14 cellular contexts compared by ENCODE assay signal in genomic region chr1:201510734-201511133, GRCh38.
"Had no signal": no experiment of that assay in that cellular context is flagged by ENCODE, and none has a peak within 500 bp of the region (broad histone marks: within the 10 kb centered on the region; RNA-seq: fewer than 3 reads in every experiment).

No MANE protein-coding gene starts in this region.

- H3K4me3 ChIP-seq: gastrocnemius medialis, neural progenitor cell, smooth muscle cell, upper lobe of left lung had no signal

- H3K9ac ChIP-seq: neural progenitor cell had no signal

- H3K27ac ChIP-seq: neural progenitor cell had no signal

- H3K9me3 Mint-ChIP-seq: activated naive CD4-positive, alpha-beta T cell treated with anti-CD3 and anti-CD28 coated beads, Interleukin-2, amount 50 U/mL, for 24 hours; activated T-cell treated with anti-CD3 and anti-CD28 coated beads, Interleukin-2, amount 50 U/mL, for 24 hours; neural progenitor cell had no signal

- H3K9me3 ChIP-seq: gastrocnemius medialis, upper lobe of left lung had no signal

- ATAC-seq: activated CD8-positive, alpha-beta memory T cell treated with anti-CD3 and anti-CD28 coated beads, Interleukin-2, amount 10 ng/mL, durations not matched to agents 7 days and 5 days; gastrocnemius medialis had no signal

- H3K4me2 ChIP-seq: neural progenitor cell had no signal

- H3K4me3 Mint-ChIP-seq: activated CD8-positive, alpha-beta memory T cell treated with anti-CD3 and anti-CD28 coated beads, Interleukin-2, amount 10 ng/mL, durations not matched to agents 7 days and 5 days; activated naive CD4-positive, alpha-beta T cell treated with anti-CD3 and anti-CD28 coated beads, Interleukin-2, amount 50 U/mL, for 24 hours; activated T-cell treated with anti-CD3 and anti-CD28 coated beads, Interleukin-2, amount 50 U/mL, for 24 hours had no signal

- H2AFZ ChIP-seq: neural progenitor cell had no signal

- H3K36me3 ChIP-seq: gastrocnemius medialis, neural progenitor cell, upper lobe of left lung had no signal

- H3K27ac Mint-ChIP-seq: activated naive CD4-positive, alpha-beta T cell treated with anti-CD3 and anti-CD28 coated beads, Interleukin-2, amount 50 U/mL, for 24 hours; activated T-cell treated with anti-CD3 and anti-CD28 coated beads, Interleukin-2, amount 50 U/mL, for 24 hours had no signal

- H3K27me3 ChIP-seq: gastrocnemius medialis, upper lobe of left lung had no signal

- H3K27me3 Mint-ChIP-seq: activated CD8-positive, alpha-beta memory T cell treated with anti-CD3 and anti-CD28 coated beads, Interleukin-2, amount 10 ng/mL, durations not matched to agents 7 days and 5 days; activated naive CD4-positive, alpha-beta T cell treated with anti-CD3 and anti-CD28 coated beads, Interleukin-2, amount 50 U/mL, for 24 hours; activated T-cell treated with anti-CD3 and anti-CD28 coated beads, Interleukin-2, amount 50 U/mL, for 24 hours had no signal

- DNase-seq: activated CD4-positive, alpha-beta T cell treated with anti-CD3 and anti-CD28 coated beads, Interleukin-2, amount 50 U/mL, for 48 hours; activated CD4-positive, CD25-positive, alpha-beta regulatory T cell treated with anti-CD3 and anti-CD28 coated beads, Interleukin-2, amount 50 U/mL, for 72 hours; activated CD8-positive, alpha-beta memory T cell treated with anti-CD3 and anti-CD28 coated beads, Interleukin-2, amount 10 ng/mL, durations not matched to agents 7 days and 5 days; activated effector memory CD4-positive, alpha-beta T cell treated with Interleukin-2 at 50 U/mL for 16 hours; activated T-cell treated with anti-CD3 and anti-CD28 coated beads, Interleukin-2, amount 50 U/mL, for 24 hours; central memory CD4-positive, alpha-beta T cell; cortex of kidney; effector memory CD4-positive, alpha-beta T cell; gastrocnemius medialis; posterior cingulate gyrus; upper lobe of left lung had no signal

- H3K36me3 Mint-ChIP-seq: neural progenitor cell had no signal
